ENCODE assay signal across 1 cellular context in the genomic region with DNA sequence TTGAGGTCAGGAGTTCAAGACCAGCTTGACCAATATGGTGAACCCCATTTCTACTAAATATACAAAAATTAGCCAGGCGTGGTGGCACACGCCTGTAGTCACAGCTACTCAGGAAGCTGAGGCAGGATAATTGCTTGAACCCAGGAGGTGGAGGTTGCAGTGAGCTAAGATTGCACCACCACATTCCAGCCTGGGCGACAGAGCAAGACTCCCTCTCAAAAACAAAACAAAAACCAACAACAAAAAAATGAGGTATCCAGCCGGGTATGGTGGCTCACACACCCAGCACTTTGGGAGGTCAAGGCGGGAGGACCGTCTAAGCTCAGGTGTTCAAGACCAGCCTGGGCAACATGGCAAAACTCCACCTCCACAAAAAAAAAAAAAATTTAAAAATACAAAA.
TF ChIP-seq lines count a peak whose summit lies in the region.

No MANE protein-coding gene starts in this region.

TF ChIP-seq in A549, 52 proteins besides CTCF, POLR2A, EP300 and RAD21:
- TF ChIP-seq CEBPB (IDR thresholded peaks at IDR 0.05) (peak in 1 of 2 experiments; percentile 79; a peak in 2 of 4 replicates), CHD4 (IDR thresholded peaks at IDR 0.05; ENCODE audit: borderline replicate concordance) (0 out of 2 replicates have a peak, but pooled peaks have one; percentile 49)
